14 cellular contexts compared by ENCODE assay signal in the genomic region with DNA sequence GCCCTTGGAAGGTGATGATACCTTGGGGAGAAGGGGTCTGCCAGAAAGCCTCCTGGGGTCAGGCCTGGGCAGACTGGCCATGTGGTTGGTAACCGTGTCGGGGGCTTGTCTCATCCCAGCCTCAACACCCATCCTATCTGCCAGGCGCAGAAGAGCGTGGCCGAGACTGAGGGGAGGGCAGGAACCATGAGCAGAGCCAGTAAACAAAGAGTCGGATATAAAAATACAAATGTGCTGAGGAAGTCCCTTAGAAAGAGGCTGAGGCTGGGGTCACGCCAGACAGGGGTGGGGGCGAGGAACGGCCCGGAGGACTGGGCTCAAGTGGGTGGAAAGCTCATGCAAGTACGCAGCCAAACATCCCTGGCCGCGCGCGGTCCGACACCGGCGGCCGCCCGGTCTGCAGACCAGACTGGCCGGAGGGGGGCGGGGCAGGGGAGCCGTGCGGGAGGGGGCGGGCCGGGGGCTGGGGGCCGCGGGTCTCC. TPM values are rescaled to one million over a fixed set of nuclear protein-coding genes. Genes with fewer than 3 reads are reported as not detected.
DNase-seq lines count a peak whose midpoint lies in the region; ATAC-seq and TF ChIP-seq lines count a peak whose summit lies in the region.
"Had no signal": no experiment of that assay in that cellular context is flagged by ENCODE, and none has a peak within 500 bp of the region (broad histone marks: within the 10 kb centered on the region; RNA-seq: fewer than 3 reads in every experiment).

No MANE protein-coding gene starts in this region.

- no peak overlapping the region for H3K4ac ChIP-seq in IMR-90 (ENCODE audit: low read depth, low read length)

- peaks cover 5% of the 10 kb centered on the region for H3K36me3 Mint-ChIP-seq in activated T-cell treated with anti-CD3 and anti-CD28 coated beads, Interleukin-2, amount 50 U/mL, for 4 hours (ENCODE audit: insufficient read depth)

- no peaks in the 10 kb centered on the region for H3K9me3 Mint-ChIP-seq in activated T-cell treated with anti-CD3 and anti-CD28 coated beads, Interleukin-2, amount 50 U/mL, for 4 hours

- H2BK15ac ChIP-seq in IMR-90 (ENCODE audit: low read depth, low read length): no peak overlapping the region

- H2AK5ac ChIP-seq in IMR-90 (ENCODE audit: low read depth, low read length): no peak overlapping the region

- WGBS in IMR-90 (ENCODE audit: extremely low coverage in 2 of 2, insufficient read length in 1 of 2), 2 experiments: 17% methylated on average over 2 of the region's 28 CpGs; no CpG with 5 or more reads in 1 of the 2 experiments
- WGBS in right cardiac atrium: 11% methylated on average over 28 of the region's 28 CpGs
- WGBS in psoas muscle, 3 donors: 12 to 23% (median 16%) methylated on average over 11 to 28 of the region's 28 CpGs

- H3K4me3 Mint-ChIP-seq in activated T-cell treated with anti-CD3 and anti-CD28 coated beads, Interleukin-2, amount 50 U/mL, for 4 hours: peak overlapping the region; percentile 64

- 0 out of 2 replicates have a peak, but pooled peaks cover 2% of the 10 kb centered on the region for H3K36me3 ChIP-seq in IMR-90 (ENCODE audit: control insufficient read depth, insufficient read depth, low read length)
- H3K36me3 ChIP-seq in psoas muscle (ENCODE audit: insufficient read depth in 1 of 2, low read depth in 1 of 2): no peaks in the 10 kb centered on the region
- H3K36me3 ChIP-seq: breast epithelium had no signal

- H3K18ac ChIP-seq in IMR-90 (ENCODE audit: low read depth, low read length): no peak overlapping the region

- H2BK20ac ChIP-seq in IMR-90 (ENCODE audit: low read depth, low read length): no peak overlapping the region

- H3K56ac ChIP-seq in IMR-90 (ENCODE audit: extremely low read depth, insufficient read depth, low read length): no peak overlapping the region

- no peaks in the 10 kb centered on the region for H3K79me1 ChIP-seq in IMR-90 (ENCODE audit: low read depth in 1 of 2, low read length in 2 of 2)

- H3K9me1 ChIP-seq in IMR-90 (ENCODE audit: insufficient read depth, low read length): no peaks in the 10 kb centered on the region

- TF ChIP-seq POLR2A in IMR-90 (IDR thresholded peaks at IDR 0.05; ENCODE audit: low read depth, low read length): no peak

- peaks cover 8% of the 10 kb centered on the region for H4K20me1 ChIP-seq in IMR-90 (ENCODE audit: insufficient read depth, low read length)

- dilution Hi-C loops in IMR-90 (cut with HindIII; ENCODE audit: low sequenced_read_pairs, unreplicated experiment): no loop called here

- peak overlapping the region; percentile 41 for H2AFZ ChIP-seq in IMR-90 (replicated peaks; ENCODE audit: low read length, poor library complexity)

- H3K23ac ChIP-seq in IMR-90 (ENCODE audit: low read depth, low read length): no peak overlapping the region

- H3K4me1 Mint-ChIP-seq in activated T-cell treated with anti-CD3 and anti-CD28 coated beads, Interleukin-2, amount 50 U/mL, for 4 hours (ENCODE audit: low read depth): peaks cover 26% of the 10 kb centered on the region

- H2BK5ac ChIP-seq in IMR-90 (ENCODE audit: low read depth, low read length, poor library complexity, severe bottlenecking): no peak overlapping the region

- no peak overlapping the region for H3K9ac ChIP-seq in IMR-90 (ENCODE audit: low read depth, low read length)

- H3K27me3 ChIP-seq in IMR-90 (ENCODE audit: control insufficient read depth, insufficient read depth, low read length) (peaks cover 32% of the 10 kb centered on the region), right cardiac atrium (ENCODE audit: control insufficient read depth, insufficient read depth) (no peaks in the 10 kb centered on the region), psoas muscle (ENCODE audit: insufficient read depth in 3 of 3, low read length in 2 of 3) (peaks cover 0 to 58% (median 10%) of the 10 kb centered on the region in 3 donors)

- peaks cover 19% of the 10 kb centered on the region for H3K27me3 Mint-ChIP-seq in activated T-cell treated with anti-CD3 and anti-CD28 coated beads, Interleukin-2, amount 50 U/mL, for 4 hours (ENCODE audit: low read depth)

- POLR2A ChIA-PET in IMR-90 (lab: Charles Lee; ENCODE audit: unreplicated experiment): no interaction called here

- H4K91ac ChIP-seq in IMR-90 (ENCODE audit: insufficient read depth, low read depth, low read length): no peak overlapping the region

- in situ Hi-C loops in IMR-90 (cut with MboI; ENCODE audit: low sequenced_read_pairs): loop anchor here (10.0 to 25.0 kb wide), 2 partner anchors 365 to 797 kb away; no protein-coding TSS in a partner anchor

- TF ChIP-seq CTCF in IMR-90 (conservative IDR thresholded peaks at IDR 0.05; ENCODE audit: low read depth, low read length) (no peak), psoas muscle (IDR thresholded peaks at IDR 0.05) (no peak)

- intact Hi-C loops in IMR-90 (cut with micrococcal nuclease): loop anchor here (10.0 kb wide), 1 partner anchor 245 kb away; the partner anchor contains the start of gene ABCC5
- intact Hi-C loops in right cardiac atrium (cut with DNase I): no loop called here
- intact Hi-C loops in psoas muscle (cut with DNase I): loop anchor here in 1 of 2 donors (10.0 kb wide), 1 partner anchor 365 kb away; no protein-coding TSS in a partner anchor

- no TSS peak for BruUV-seq in IMR-90 (replicated peaks; lab: Mats Ljungman, UMichigan)

- no peak overlapping the region for H4K5ac ChIP-seq in IMR-90 (ENCODE audit: low read depth, low read length)

- no peak overlapping the region for H2BK120ac ChIP-seq in IMR-90 (ENCODE audit: low read depth, low read length)

- no peak overlapping the region for H3K14ac ChIP-seq in IMR-90 (replicated peaks; ENCODE audit: low read depth, low read length)

- H3K4me3 ChIP-seq in IMR-90 (ENCODE audit: insufficient read depth, low read depth, low read length) (no peak overlapping the region), right cardiac atrium (ENCODE audit: low read length) (peak overlapping the region; percentile 34), psoas muscle (peak overlapping the region; percentile 28)

- CTCF ChIA-PET in IMR-90 (lab: Yijun Ruan, JAX): interaction anchor here (1.7 kb wide), 1 partner anchor 10 kb away, joined by 5 read pairs; the partner anchor contains the start of gene EEF1AKMT4

- H2AK9ac ChIP-seq in IMR-90 (replicated peaks; ENCODE audit: low read depth, low read length, poor library complexity): no peak overlapping the region

- no peak overlapping the region for H4K8ac ChIP-seq in IMR-90 (ENCODE audit: low read depth in 2 of 2, low read length in 2 of 2)

- H3K4me2 ChIP-seq in IMR-90 (ENCODE audit: low read depth, low read length): no peak overlapping the region

- ATAC-seq in activated T-cell treated with anti-CD3 and anti-CD28 coated beads, Interleukin-2, amount 50 U/mL, for 4 hours: no peak
- ATAC-seq in IMR-90 (ENCODE audit: low read depth) (peak; percentile 2; the same call in 1 of the 2 replicates), right cardiac atrium (no peak), psoas muscle (peak in 1 of 4 donors; percentile 31), HG02884 (IDR thresholded peaks at IDR 0.05; ENCODE audit: unreplicated experiment) (no peak)

- TF ChIP-seq RAD21 in IMR-90 (IDR thresholded peaks at IDR 0.05; ENCODE audit: low read length): no peak

- peaks cover 2% of the 10 kb centered on the region; the same call in 1 of the 2 replicates for H3K4me1 ChIP-seq in IMR-90 (ENCODE audit: control insufficient read depth, insufficient read depth, low read length)
- peaks cover 3% of the 10 kb centered on the region for H3K4me1 ChIP-seq in right cardiac atrium (ENCODE audit: control insufficient read depth, insufficient read depth, low read length)
- H3K4me1 ChIP-seq in psoas muscle: peaks cover 18% of the 10 kb centered on the region

- H3K27ac ChIP-seq in IMR-90 (ENCODE audit: insufficient read depth, low read length): no peak overlapping the region
- H3K27ac ChIP-seq in right cardiac atrium (ENCODE audit: low read length): no peak overlapping the region
- H3K27ac ChIP-seq in psoas muscle: no peak overlapping the region
- H3K27ac ChIP-seq: breast epithelium, skin epidermis had no signal

- H3K9me3 ChIP-seq in IMR-90 (ENCODE audit: control insufficient read depth, insufficient read depth, low read length): no peaks in the 10 kb centered on the region
- no peaks in the 10 kb centered on the region for H3K9me3 ChIP-seq in right cardiac atrium (ENCODE audit: control insufficient read depth, low read length)
- H3K9me3 ChIP-seq in psoas muscle: no peaks in the 10 kb centered on the region
- H3K9me3 ChIP-seq: breast epithelium, MG63 had no signal

- no peak for DNase-seq in activated T-cell treated with anti-CD3 and anti-CD28 coated beads, Interleukin-2, amount 50 U/mL, for 4 hours
- no peak for DNase-seq in activated T-cell treated with anti-CD3 and anti-CD28 coated beads, Interleukin-2, amount 50 U/mL, for 1 hour
- no peak for DNase-seq in IMR-90
- no peak for DNase-seq in right cardiac atrium
- no peak for DNase-seq in psoas muscle
- no peak for DNase-seq in stimulated activated CD4-positive, alpha-beta T cell treated with anti-CD3 and anti-CD28 coated beads, Interleukin-12 subunit alpha, Interleukin-12 subunit beta, amount 100 ng/mL, for 4 hours
- DNase-seq in SHP77 (lab: John Stamatoyannopoulos, UW): no peak
- DNase-seq: GF-D8 had no signal

RNA-seq across cellular contexts. Expression of gene CAMK2N2, which starts 1.9 kb away (rescaled TPM):
- under 1 TPM; 0.34 to 0.53 (median 0.35) TPM for total RNA-seq in activated T-cell treated with anti-CD3 and anti-CD28 coated beads, Interleukin-2, amount 50 U/mL, for 4 hours
- total RNA-seq in IMR-90 (2012; rRNA removed) (not detected in 2 replicates), right cardiac atrium (under 1 TPM in 1 of 4 donors, not detected in 3; 0.50 TPM), psoas muscle (not detected)
- polyA plus RNA-seq in IMR-90 (2012; rRNA removed) (0.29 and 0.34 TPM in 2 replicates), right cardiac atrium (0.07 TPM), psoas muscle (under 1 TPM in 2 of 3 donors, not detected in 1; 0.01 to 0.52 TPM)
- 0.40 and 0.69 TPM in 2 replicates for polyA plus RNA-seq in IMR-90 (2012; cell fraction: cytosol; rRNA removed)
- polyA plus RNA-seq in IMR-90 (2012; cell fraction: nucleus; rRNA removed; ENCODE audit: low replicate concordance): 0.14 and 0.22 TPM in 2 replicates
- total RNA-seq: breast epithelium had no signal

RNA-seq across cellular contexts. Expression of gene EEF1AKMT4, which starts 10.0 kb away (rescaled TPM):
- total RNA-seq in activated T-cell treated with anti-CD3 and anti-CD28 coated beads, Interleukin-2, amount 50 U/mL, for 4 hours: 10 to 100 TPM; 15.2 to 19.7 (median 18.1) TPM
- total RNA-seq in IMR-90 (2012; rRNA removed) (2.8 and 2.9 TPM in 2 replicates), right cardiac atrium (1 to 10 TPM; 1.1 to 1.8 (median 1.3) TPM), psoas muscle (1 to 10 TPM; 1.8 to 8.2 (median 6.2) TPM)
- polyA plus RNA-seq in IMR-90 (2012; rRNA removed) (3.6 and 5.3 TPM in 2 replicates), right cardiac atrium (1.7 TPM), psoas muscle (10 to 100 TPM in 2 of 3 donors, 1 to 10 TPM in 1; 9.0 to 25.5 (median 10.1) TPM)
- 6.1 and 6.6 TPM in 2 replicates for polyA plus RNA-seq in IMR-90 (2012; cell fraction: cytosol; rRNA removed)
- polyA plus RNA-seq in IMR-90 (2012; cell fraction: nucleus; rRNA removed; ENCODE audit: low replicate concordance): 1.2 and 2.0 TPM in 2 replicates

RNA-seq across cellular contexts. Expression of gene ALG3, which starts 10.7 kb away (rescaled TPM):
- 10 to 100 TPM; 89.9 to 93.7 (median 92.5) TPM for total RNA-seq in activated T-cell treated with anti-CD3 and anti-CD28 coated beads, Interleukin-2, amount 50 U/mL, for 4 hours
- total RNA-seq in IMR-90 (2012; rRNA removed) (19.2 and 19.5 TPM in 2 replicates), right cardiac atrium (10 to 100 TPM; 17.3 to 23.3 (median 21.6) TPM), psoas muscle (10 to 100 TPM; 15.8 to 36.7 (median 28.8) TPM)
- polyA plus RNA-seq in IMR-90 (2012; rRNA removed) (52.6 and 55.5 TPM in 2 replicates), right cardiac atrium (19.3 TPM), psoas muscle (10 to 100 TPM; 37.5 to 93.7 (median 38.3) TPM)
- polyA plus RNA-seq in IMR-90 (2012; cell fraction: cytosol; rRNA removed): 53.9 and 68.8 TPM in 2 replicates
- 69.0 and 86.1 TPM in 2 replicates for polyA plus RNA-seq in IMR-90 (2012; cell fraction: nucleus; rRNA removed; ENCODE audit: low replicate concordance)

RNA-seq across cellular contexts. Expression of gene ECE2, which starts 16.4 kb away (rescaled TPM):
- total RNA-seq in activated T-cell treated with anti-CD3 and anti-CD28 coated beads, Interleukin-2, amount 50 U/mL, for 4 hours: not detected
- total RNA-seq in IMR-90 (2012; rRNA removed): not detected in 2 replicates
- not detected in 2 replicates for polyA plus RNA-seq in IMR-90 (2012; rRNA removed)
- polyA plus RNA-seq in IMR-90 (2012; cell fraction: cytosol; rRNA removed): not detected in 2 replicates
- 0.02 TPM in 1 of 2 replicates, not detected in the other for polyA plus RNA-seq in IMR-90 (2012; cell fraction: nucleus; rRNA removed; ENCODE audit: low replicate concordance)
- total RNA-seq in right cardiac atrium: 1 to 10 TPM; 1.2 to 6.6 (median 3.6) TPM
- polyA plus RNA-seq in right cardiac atrium: 2.6 TPM
- not detected for total RNA-seq in psoas muscle
- polyA plus RNA-seq in psoas muscle: not detected
- total RNA-seq: breast epithelium, esophagus mucosa had no signal

RNA-seq across cellular contexts. Expression of gene VWA5B2, which starts 30.1 kb away (rescaled TPM):
- total RNA-seq in activated T-cell treated with anti-CD3 and anti-CD28 coated beads, Interleukin-2, amount 50 U/mL, for 4 hours: under 1 TPM in 1 of 3 donors, not detected in 2; 0.16 TPM
- total RNA-seq in IMR-90 (2012; rRNA removed) (not detected in 2 replicates), right cardiac atrium (not detected), psoas muscle (under 1 TPM in 1 of 4 donors, not detected in 3; 0.26 TPM)
- polyA plus RNA-seq in IMR-90 (2012; rRNA removed) (not detected in 2 replicates), right cardiac atrium (0.07 TPM), psoas muscle (under 1 TPM; 0.03 to 0.06 (median 0.04) TPM)
- polyA plus RNA-seq in IMR-90 (2012; cell fraction: cytosol; rRNA removed): not detected in 2 replicates
- 0.03 TPM in 1 of 2 replicates, not detected in the other for polyA plus RNA-seq in IMR-90 (2012; cell fraction: nucleus; rRNA removed; ENCODE audit: low replicate concordance)
- total RNA-seq: esophagus mucosa, mucosa of gallbladder had no signal
